Comparison of ENCODE assay signal across 25 cellular contexts in genomic region chrX:148270499-148270898, GRCh38.
DNase-seq lines count a peak whose midpoint lies in the region; ATAC-seq, FAIRE-seq and TF ChIP-seq lines count a peak whose summit lies in the region.
"Had no signal": no experiment of that assay in that cellular context is flagged by ENCODE, and none has a peak within 500 bp of the region (broad histone marks: within the 10 kb centered on the region; RNA-seq: fewer than 3 reads in every experiment).

No MANE protein-coding gene starts in this region.

- no peak overlapping the region for H3K4me2 ChIP-seq in endothelial cell of umbilical vein (ENCODE audit: insufficient read depth, low read length)
- H3K4me2 ChIP-seq: A549 had no signal

- H3K4me3 ChIP-seq in endothelial cell of umbilical vein (replicated peaks in 1 of 3; ENCODE audit: insufficient read depth in 1 of 3, low read depth in 1 of 3, low read length in 3 of 3) (no peak overlapping the region), BE2C (ENCODE audit: low read depth, low read length) (no peak overlapping the region)
- H3K4me3 ChIP-seq: A549, coronary artery, lower lobe of right lung, MG63, tibial nerve had no signal

- TF ChIP-seq POLR2A in endothelial cell of umbilical vein (IDR thresholded peaks at IDR 0.05; ENCODE audit: low read depth, low read length), result no peak

- H3K4me1 ChIP-seq in endothelial cell of umbilical vein (ENCODE audit: control insufficient read depth, extremely low read depth, insufficient read depth, low read length), result no peaks in the 10 kb centered on the region
- no peaks in the 10 kb centered on the region for H3K4me1 ChIP-seq in BE2C
- H3K4me1 ChIP-seq: A549, lower lobe of right lung, tibial nerve had no signal

- no peaks in the 10 kb centered on the region for H4K20me1 ChIP-seq in endothelial cell of umbilical vein (replicated peaks; ENCODE audit: control insufficient read depth, extremely low read depth, insufficient read depth, low read length)

- intact Hi-C loops in activated B cell treated with CpG ODN at 0.5 μM for 24 hours (cut with micrococcal nuclease) (no loop called here), endothelial cell of umbilical vein (cut with micrococcal nuclease) (no loop called here)

- H3K27me3 ChIP-seq in endothelial cell of umbilical vein (ENCODE audit: control insufficient read depth in 2 of 2, insufficient read depth in 2 of 2, low read length in 2 of 2) (no peaks in the 10 kb centered on the region), BE2C (no peaks in the 10 kb centered on the region)
- H3K27me3 ChIP-seq: MG63, tibial nerve had no signal

- dilution Hi-C loops in endothelial cell of umbilical vein (cut with MboI; ENCODE audit: extremely low pct_ligation_motif_present, low sequenced_read_pairs), result no loop called here

- CTCF ChIA-PET in activated B cell treated with CpG ODN at 0.5 μM for 24 hours (lab: Charles Lee), result no interaction called here
- CTCF ChIA-PET in endothelial cell of umbilical vein (lab: Charles Lee), result no interaction called here

- H3K27ac ChIP-seq in endothelial cell of umbilical vein (ENCODE audit: insufficient read depth, low read depth, low read length), result no peak overlapping the region
- H3K27ac ChIP-seq: A549, coronary artery, lower lobe of right lung, tibial nerve had no signal

- peak; percentile 32 to 60 for ATAC-seq in activated T-cell treated with anti-CD3 and anti-CD28 coated beads, Interleukin-2, amount 50 U/mL, for 4 hours
- peak; percentile 37 for ATAC-seq in activated B cell treated with CpG ODN at 0.5 μM for 24 hours (ENCODE audit: low read depth)
- ATAC-seq in GM21717 (IDR thresholded peaks at IDR 0.05; ENCODE audit: unreplicated experiment), result no peak
- ATAC-seq: A549, HCT116, lower lobe of right lung had no signal

- no peaks in the 10 kb centered on the region for H3K9me1 ChIP-seq in endothelial cell of umbilical vein (replicated peaks; ENCODE audit: control insufficient read depth, extremely low read depth, insufficient read depth, low read length)

- H3K79me2 ChIP-seq in endothelial cell of umbilical vein (ENCODE audit: control insufficient read depth, insufficient read depth, low read length), result no peaks in the 10 kb centered on the region

- DNase-seq in activated T-cell treated with anti-CD3 and anti-CD28 coated beads, Interleukin-2, amount 50 U/mL, for 4 hours, result no peak
- DNase-seq in activated T-cell treated with anti-CD3 and anti-CD28 coated beads for 4 hours (no peak), activated B cell treated with CpG ODN at 0.5 μM for 24 hours (no peak), endothelial cell of umbilical vein (ENCODE audit: low read depth, low spot score) (peak; percentile 37), AG08395 (ENCODE audit: low spot score) (no peak), BE2C (no peak), A172 (ENCODE audit: low spot score) (no peak)
- DNase-seq: activated effector memory CD4-positive, alpha-beta T cell treated with anti-CD3 and anti-CD28 coated beads, Interleukin-2, amount 50 U/mL, for 16 hours; amniotic stem cell; C1 segment of cervical spinal cord; lower lobe of right lung; MG63; NCI-H146; NCI-H82; small intestine; stimulated activated CD4-positive, alpha-beta T cell treated with anti-CD3 and anti-CD28 coated beads, Interleukin-2, amount 100 ng/mL, for 24 hours; stimulated activated naive CD4-positive, alpha-beta T cell treated with Interleukin-2 at 50 U/mL for 16 hours; T1000 had no signal

- peak; percentile 53 for FAIRE-seq in endothelial cell of umbilical vein (lab: Jason Lieb, UNC)
- FAIRE-seq: bronchial epithelial cell, endometrium, small intestine had no signal

- peaks cover 20% of the 10 kb centered on the region for H3K4me1 Mint-ChIP-seq in activated T-cell treated with anti-CD3 and anti-CD28 coated beads, Interleukin-2, amount 50 U/mL, for 4 hours (ENCODE audit: low read depth)
- peaks cover 21% of the 10 kb centered on the region for H3K4me1 Mint-ChIP-seq in activated B cell treated with CpG ODN at 0.5 μM for 24 hours

- no peak overlapping the region for H3K4me3 Mint-ChIP-seq in activated T-cell treated with anti-CD3 and anti-CD28 coated beads, Interleukin-2, amount 50 U/mL, for 4 hours
- H3K4me3 Mint-ChIP-seq in activated B cell treated with CpG ODN at 0.5 μM for 24 hours, result no peak overlapping the region

- H2AFZ ChIP-seq in endothelial cell of umbilical vein (ENCODE audit: low read depth, low read length), result no peak overlapping the region

- H3K36me3 Mint-ChIP-seq in activated T-cell treated with anti-CD3 and anti-CD28 coated beads, Interleukin-2, amount 50 U/mL, for 4 hours (ENCODE audit: insufficient read depth), result no peaks in the 10 kb centered on the region
- H3K36me3 Mint-ChIP-seq in activated B cell treated with CpG ODN at 0.5 μM for 24 hours (ENCODE audit: low read depth), result no peaks in the 10 kb centered on the region

- H3K36me3 ChIP-seq in endothelial cell of umbilical vein (ENCODE audit: control insufficient read depth in 2 of 2, extremely low read depth in 1 of 2, insufficient read depth in 2 of 2, low read length in 2 of 2) (no peaks in the 10 kb centered on the region), BE2C (no peaks in the 10 kb centered on the region)
- H3K36me3 ChIP-seq: lower lobe of right lung, MG63, tibial nerve had no signal

- H3K9ac ChIP-seq in endothelial cell of umbilical vein (replicated peaks; ENCODE audit: extremely low read depth, insufficient read depth, low read length), result no peak overlapping the region

- H3K9me3 Mint-ChIP-seq in activated T-cell treated with anti-CD3 and anti-CD28 coated beads, Interleukin-2, amount 50 U/mL, for 4 hours, result no peaks in the 10 kb centered on the region
- no peaks in the 10 kb centered on the region for H3K9me3 Mint-ChIP-seq in activated B cell treated with CpG ODN at 0.5 μM for 24 hours

- TF ChIP-seq CTCF in activated B cell treated with CpG ODN at 0.5 μM for 24 hours (IDR thresholded peaks at IDR 0.05) (no peak), endothelial cell of umbilical vein (IDR thresholded peaks at IDR 0.05; ENCODE audit: extremely low read depth in 1 of 2, insufficient read depth in 1 of 2, low read depth in 1 of 2, low read length in 2 of 2) (no peak), BE2C (IDR thresholded peaks at IDR 0.05; ENCODE audit: low read depth, low read length) (no peak)

- BruUV-seq in endothelial cell of umbilical vein (replicated peaks; lab: Mats Ljungman, UMichigan), result no TSS peak

- H3K27me3 Mint-ChIP-seq in activated T-cell treated with anti-CD3 and anti-CD28 coated beads, Interleukin-2, amount 50 U/mL, for 4 hours (ENCODE audit: low read depth), result no peaks in the 10 kb centered on the region
- no peaks in the 10 kb centered on the region for H3K27me3 Mint-ChIP-seq in activated B cell treated with CpG ODN at 0.5 μM for 24 hours

- peak overlapping the region; percentile 30 for H3K27ac Mint-ChIP-seq in activated B cell treated with CpG ODN at 0.5 μM for 24 hours

- POLR2A ChIA-PET in activated B cell treated with CpG ODN at 0.5 μM for 24 hours (lab: Charles Lee), result no interaction called here
- POLR2A ChIA-PET in endothelial cell of umbilical vein (lab: Charles Lee), result no interaction called here

- H3K9me3 ChIP-seq in endothelial cell of umbilical vein (replicated peaks; ENCODE audit: control insufficient read depth, insufficient read depth, low read length) (no peaks in the 10 kb centered on the region), BE2C (no peaks in the 10 kb centered on the region)
- H3K9me3 ChIP-seq: A549, lower lobe of right lung, MG63, tibial nerve had no signal

TF ChIP-seq in endothelial cell of umbilical vein, 7 proteins besides CTCF, POLR2A, EP300 and RAD21:
- no peak for TF ChIP-seq MYC (IDR thresholded peaks at IDR 0.05; ENCODE audit: low read depth, low read length)
- no peak for TF ChIP-seq POLR2AphosphoS5 (IDR thresholded peaks at IDR 0.05; ENCODE audit: insufficient read depth, low read depth, low read length)
- no peak for TF ChIP-seq GATA2 (IDR thresholded peaks at IDR 0.05; ENCODE audit: insufficient read depth, insufficient read length, low read depth, low read length)
- TF ChIP-seq MAX (IDR thresholded peaks at IDR 0.05; ENCODE audit: insufficient read depth, insufficient read length), result no peak
